29 cellular contexts compared by ENCODE assay signal in the genomic region with DNA sequence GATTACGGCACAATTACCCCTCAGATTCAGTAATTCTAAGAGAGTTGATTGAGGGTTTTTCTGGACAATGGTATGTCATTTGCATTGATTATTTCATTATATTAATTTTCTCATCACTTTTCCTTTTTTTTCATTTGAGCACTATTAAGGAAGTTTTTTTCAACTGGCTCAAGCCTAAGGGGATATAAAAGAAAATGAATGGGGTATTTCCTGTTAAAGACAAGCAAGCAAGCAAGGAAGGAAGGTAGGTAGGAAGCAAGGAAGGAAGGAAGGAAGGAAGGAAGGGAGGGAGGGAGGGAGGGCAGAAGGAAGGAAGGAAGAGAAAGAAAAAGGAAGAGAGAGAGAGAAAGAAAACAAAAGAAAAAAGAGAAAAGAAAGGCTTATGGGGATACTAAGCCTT.
"Had no signal": no experiment of that assay in that cellular context is flagged by ENCODE, and none has a peak within 500 bp of the region (broad histone marks: within the 10 kb centered on the region; RNA-seq: fewer than 3 reads in every experiment).

No MANE protein-coding gene starts in this region.

- H3K9me3 ChIP-seq: stomach, testis, thoracic aorta, thyroid gland, transverse colon, upper lobe of left lung, upper lobe of right lung, uterus, vagina had no signal

- H3K36me3 ChIP-seq: stomach, suprapubic skin, thoracic aorta, thyroid gland, tibial artery, tibial nerve, transverse colon, upper lobe of left lung, upper lobe of right lung, uterus, vagina had no signal

- H3K4me1 Mint-ChIP-seq: stimulated activated memory B cell treated with anti-CD40 and anti-IgM and Interleukin-4, amounts not matched to agents 10 μg/mL and 1 μg/mL and 100 μg/mL, for 72 hours; stimulated activated naive B cell treated with anti-CD40 and anti-IgM and Interleukin-4, amounts not matched to agents 10 μg/mL and 1 μg/mL and 100 μg/mL, for 72 hours; stimulated activated naive CD8-positive, alpha-beta T cell treated with anti-CD3 and anti-CD28 coated beads, Interleukin-15, amount 100 ng/mL, for 72 hours had no signal

- H3K27ac Mint-ChIP-seq: stimulated activated effector memory CD8-positive, alpha-beta T cell treated with anti-CD3 and anti-CD28 coated beads, Interleukin-12 subunit alpha, Interleukin-12 subunit beta, amount 100 ng/mL, for 72 hours; stimulated activated memory B cell treated with anti-CD40 and anti-IgM and Interleukin-4, amounts not matched to agents 10 μg/mL and 1 μg/mL and 100 μg/mL, for 72 hours; stimulated activated naive B cell treated with anti-CD40 and anti-IgM and Interleukin-4, amounts not matched to agents 10 μg/mL and 1 μg/mL and 100 μg/mL, for 72 hours; stimulated activated naive CD8-positive, alpha-beta T cell treated with anti-CD3 and anti-CD28 coated beads, Interleukin-15, amount 100 ng/mL, for 72 hours; stimulated activated naive CD8-positive, alpha-beta T cell treated with anti-CD3 and anti-CD28 coated beads, Interleukin-15, Interleukin-2, amounts not matched to agents 100 ng/mL and 50 ng/mL, for 24 hours; type B pancreatic cell had no signal

- H3K4me3 Mint-ChIP-seq: stimulated activated effector memory CD8-positive, alpha-beta T cell treated with anti-CD3 and anti-CD28 coated beads, Interleukin-12 subunit alpha, Interleukin-12 subunit beta, amount 100 ng/mL, for 72 hours; stimulated activated memory B cell treated with anti-CD40 and anti-IgM and Interleukin-4, amounts not matched to agents 10 μg/mL and 1 μg/mL and 100 μg/mL, for 72 hours; stimulated activated naive B cell treated with anti-CD40 and anti-IgM and Interleukin-4, amounts not matched to agents 10 μg/mL and 1 μg/mL and 100 μg/mL, for 72 hours; stimulated activated naive CD8-positive, alpha-beta T cell treated with anti-CD3 and anti-CD28 coated beads, Interleukin-15, amount 100 ng/mL, for 72 hours; stimulated activated naive CD8-positive, alpha-beta T cell treated with anti-CD3 and anti-CD28 coated beads, Interleukin-15, Interleukin-2, amounts not matched to agents 100 ng/mL and 50 ng/mL, for 24 hours; type B pancreatic cell had no signal

- ATAC-seq: stimulated activated effector memory CD8-positive, alpha-beta T cell treated with anti-CD3 and anti-CD28 coated beads, Interleukin-12 subunit alpha, Interleukin-12 subunit beta, amount 100 ng/mL, for 72 hours; stimulated activated memory B cell treated with anti-CD40 and anti-IgM and Interleukin-4, amounts not matched to agents 10 μg/mL and 1 μg/mL and 100 μg/mL, for 72 hours; stimulated activated naive B cell treated with anti-CD40 and anti-IgM and Interleukin-4, amounts not matched to agents 10 μg/mL and 1 μg/mL and 100 μg/mL, for 72 hours; stimulated activated naive CD8-positive, alpha-beta T cell treated with anti-CD3 and anti-CD28 coated beads, Interleukin-15, amount 100 ng/mL, for 72 hours; stimulated activated naive CD8-positive, alpha-beta T cell treated with anti-CD3 and anti-CD28 coated beads, Interleukin-15, Interleukin-2, amounts not matched to agents 100 U/mL and 50 U/mL, for 24 hours; upper lobe of right lung had no signal

- H3K27me3 Mint-ChIP-seq: stimulated activated memory B cell treated with anti-CD40 and anti-IgM and Interleukin-4, amounts not matched to agents 10 μg/mL and 1 μg/mL and 100 μg/mL, for 72 hours; type B pancreatic cell had no signal

- H3K9me3 Mint-ChIP-seq: stimulated activated memory B cell treated with anti-CD40 and anti-IgM and Interleukin-4, amounts not matched to agents 10 μg/mL and 1 μg/mL and 100 μg/mL, for 72 hours; stimulated activated naive CD8-positive, alpha-beta T cell treated with anti-CD3 and anti-CD28 coated beads, Interleukin-15, Interleukin-2, amounts not matched to agents 100 ng/mL and 50 ng/mL, for 24 hours; type B pancreatic cell had no signal

- H3K27ac ChIP-seq: stomach, suprapubic skin, testis, thoracic aorta, thyroid gland, tibial artery, tibial nerve, transverse colon, upper lobe of left lung, upper lobe of right lung, uterus, vagina had no signal

- H3K27me3 ChIP-seq: stomach, suprapubic skin, testis, thyroid gland, tibial artery, tibial nerve, transverse colon, upper lobe of left lung, upper lobe of right lung, uterus, vagina had no signal

- DNase-seq: stimulated activated CD4-positive, alpha-beta T cell treated with anti-CD3 and anti-CD28 coated beads, Interleukin-2, amount 100 ng/mL, for 48 hours; stimulated activated CD4-positive, alpha-beta T cell treated with anti-CD3 and anti-CD28 coated beads, Interleukin-4, amount 100 ng/mL, for 1 hour; stimulated activated CD4-positive, alpha-beta T cell treated with anti-CD3 and anti-CD28 coated beads, Interleukin-4, amount 100 ng/mL, for 24 hours; stimulated activated CD4-positive, alpha-beta T cell treated with anti-CD3 and anti-CD28 coated beads, Interleukin-4, amount 100 ng/mL, for 4 hours; stimulated activated CD8-positive, alpha-beta memory T cell treated with anti-CD3 and anti-CD28 coated beads, Interleukin-4, amount 100 ng/mL, for 48 hours; stimulated activated naive B cell treated with anti-CD40 and anti-IgM and Interleukin-4, amounts not matched to agents 10 μg/mL and 1 μg/mL and 100 μg/mL, for 72 hours; stimulated activated naive CD4-positive, alpha-beta T cell; stimulated activated naive CD4-positive, alpha-beta T cell treated with Interleukin-2 at 50 U/mL for 16 hours; stimulated activated naive CD8-positive, alpha-beta T cell treated with anti-CD3 and anti-CD28 coated beads, Interleukin-15, amount 100 ng/mL, for 72 hours; stimulated activated naive CD8-positive, alpha-beta T cell treated with anti-CD3 and anti-CD28 coated beads, Interleukin-15, Interleukin-2, amounts not matched to agents 100 U/mL and 50 U/mL, for 24 hours; stomach; substantia nigra; testis; thyroid gland; tibial artery; transverse colon; trophoblast cell; upper lobe of left lung; upper lobe of right lung; uterus had no signal

- H3K36me3 Mint-ChIP-seq: stimulated activated effector memory CD8-positive, alpha-beta T cell treated with anti-CD3 and anti-CD28 coated beads, Interleukin-12 subunit alpha, Interleukin-12 subunit beta, amount 100 ng/mL, for 72 hours; stimulated activated memory B cell treated with anti-CD40 and anti-IgM and Interleukin-4, amounts not matched to agents 10 μg/mL and 1 μg/mL and 100 μg/mL, for 72 hours; stimulated activated naive B cell treated with anti-CD40 and anti-IgM and Interleukin-4, amounts not matched to agents 10 μg/mL and 1 μg/mL and 100 μg/mL, for 72 hours; type B pancreatic cell had no signal

- H3K4me1 ChIP-seq: stomach, suprapubic skin, testis, thyroid gland, tibial artery, tibial nerve, transverse colon, upper lobe of left lung, upper lobe of right lung, uterus, vagina had no signal

- FAIRE-seq: urothelium cell line had no signal

- H3K4me3 ChIP-seq: stomach, suprapubic skin, testis, thoracic aorta, thyroid gland, tibial artery, tibial nerve, transverse colon, upper lobe of left lung, upper lobe of right lung, uterus, vagina had no signal
